In the genomic region with DNA sequence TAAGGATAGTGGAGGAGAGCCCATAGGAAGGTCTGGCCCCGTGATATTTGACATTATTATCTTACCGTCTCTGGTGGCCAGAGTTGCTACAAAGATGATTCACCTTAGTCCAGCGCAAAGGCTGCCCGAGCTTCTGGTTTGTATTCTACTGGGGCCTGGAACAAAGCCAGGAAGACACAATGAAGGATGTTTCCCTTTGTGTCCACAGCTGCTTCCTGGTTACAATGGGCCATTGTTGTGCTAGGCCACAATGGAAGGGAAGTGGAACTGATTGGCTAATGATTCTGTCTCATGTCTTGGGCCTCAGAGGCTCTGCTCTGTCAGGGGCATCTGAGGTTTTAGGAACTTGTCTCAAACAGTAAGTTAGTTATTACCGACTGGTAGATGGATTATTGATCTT, we compare ENCODE assay signal across 8 cellular contexts.
DNase-seq lines count a peak whose midpoint lies in the region; ATAC-seq lines count a peak whose summit lies in the region.

No MANE protein-coding gene starts in this region.

- peak; percentile 69 for ATAC-seq in HG02588 (IDR thresholded peaks at IDR 0.05; ENCODE audit: unreplicated experiment)

- peak; percentile 80 for DNase-seq in COLO668 (lab: John Stamatoyannopoulos, UW; ENCODE audit: unreplicated experiment)
- DNase-seq in NCI-H2029 treated with DMSO at 0.1 percent for 48 hours (lab: John Stamatoyannopoulos, UW), result peak; percentile 55
- peak; percentile 45 for DNase-seq in dermis blood vessel endothelial cell
- peak; percentile 28 for DNase-seq in non-pigmented ciliary epithelial cell (ENCODE audit: low read depth)
- DNase-seq in T-helper 2 cell, result no peak
- no peak for DNase-seq in cerebellum (ENCODE audit: low spot score)
- DNase-seq in stimulated activated CD4-positive, alpha-beta T cell treated with anti-CD3 and anti-CD28 coated beads, Interleukin-2, amount 100 ng/mL, for 48 hours, result no peak

Comparison
In these comparisons a context has a peak if more than half of its experiments do, and no peak if none do; other contexts are left out.
1. DNase-seq: peak in COLO668 (single experiment), NCI-H2029 treated with DMSO at 0.1 percent for 48 hours (single experiment), dermis blood vessel endothelial cell (single experiment) and non-pigmented ciliary epithelial cell (single experiment); none in T-helper 2 cell (0 of 5), cerebellum (single experiment) and stimulated activated CD4-positive, alpha-beta T cell treated with anti-CD3 and anti-CD28 coated beads, Interleukin-2, amount 100 ng/mL, for 48 hours (0 of 2).